In the genomic region with DNA sequence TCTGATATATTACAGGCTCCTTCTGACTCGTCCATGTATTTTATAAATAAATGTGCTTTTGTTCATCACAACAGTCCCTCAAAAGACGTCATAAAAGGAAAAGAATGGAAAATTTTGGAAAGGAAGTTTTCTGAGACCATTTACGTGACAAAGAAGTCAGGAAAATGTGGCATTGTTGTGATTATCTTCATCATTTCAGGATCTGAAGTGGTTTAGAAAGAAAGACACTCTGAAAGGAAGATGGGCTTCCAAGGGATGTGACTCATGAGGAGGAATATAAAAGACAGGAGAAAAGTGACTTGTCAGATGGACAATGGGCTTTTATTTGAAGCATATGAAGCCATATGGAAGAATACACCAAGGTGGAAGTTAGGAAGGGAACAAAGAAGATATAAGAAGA, we compare ENCODE assay signal across 18 cellular contexts.
DNase-seq lines count a peak whose midpoint lies in the region; ATAC-seq, FAIRE-seq and TF ChIP-seq lines count a peak whose summit lies in the region.
"Had no signal": no experiment of that assay in that cellular context is flagged by ENCODE, and none has a peak within 500 bp of the region (broad histone marks: within the 10 kb centered on the region; RNA-seq: fewer than 3 reads in every experiment).

No MANE protein-coding gene starts in this region.

- peak; percentile 81 for FAIRE-seq in keratinocyte (lab: Jason Lieb, UNC)
- FAIRE-seq: GM19239 had no signal

- no peaks in the 10 kb centered on the region for H3K36me3 ChIP-seq in OCI-LY1 (ENCODE audit: insufficient read depth, low read length)
- H3K36me3 ChIP-seq in keratinocyte (ENCODE audit: control insufficient read depth in 2 of 2, extremely low read depth in 1 of 2, insufficient read depth in 2 of 2, low read length in 2 of 2) = no peaks in the 10 kb centered on the region
- H3K36me3 ChIP-seq in testis (ENCODE audit: low read depth, missing control alignments) = no peaks in the 10 kb centered on the region
- H3K36me3 ChIP-seq: colonic mucosa, heart left ventricle, thoracic aorta had no signal

- H3K27ac ChIP-seq in OCI-LY1 (ENCODE audit: low read depth, low read length, poor library complexity, severe bottlenecking) (peak overlapping the region; percentile 95), keratinocyte (ENCODE audit: control insufficient read depth, insufficient read depth, low read length) (peak overlapping the region; percentile 74), testis (no peak overlapping the region)
- H3K27ac ChIP-seq: colonic mucosa, PC-9, thoracic aorta had no signal

- TF ChIP-seq CTCF in CD14-positive monocyte (IDR thresholded peaks at IDR 0.05) (no peak), OCI-LY1 (IDR thresholded peaks at IDR 0.05; ENCODE audit: low read length) (no peak), keratinocyte (optimal IDR thresholded peaks at IDR 0.05 in 1 of 3, IDR thresholded peaks at IDR 0.05 in 1 of 3, conservative IDR thresholded peaks at IDR 0.05 in 1 of 3; ENCODE audit: extremely low read depth in 1 of 3, insufficient read depth in 2 of 3, low read length in 3 of 3) (no peak), testis (IDR thresholded peaks at IDR 0.05) (no peak)

- TF ChIP-seq POLR2A in testis (IDR thresholded peaks at IDR 0.05) = no peak

- H3K4me2 ChIP-seq in OCI-LY1 (ENCODE audit: low read length) = no peak overlapping the region
- peak overlapping the region; percentile 36 for H3K4me2 ChIP-seq in keratinocyte (ENCODE audit: control insufficient read depth, extremely low read depth, insufficient read depth, low read depth, low read length)
- H3K4me2 ChIP-seq: PC-9 had no signal

- H3K27me3 ChIP-seq in OCI-LY1 (ENCODE audit: insufficient read depth, low read length) (no peaks in the 10 kb centered on the region), keratinocyte (ENCODE audit: control insufficient read depth, extremely low read depth, insufficient read depth, low read length) (no peaks in the 10 kb centered on the region), testis (no peaks in the 10 kb centered on the region)
- H3K27me3 ChIP-seq: colonic mucosa, heart left ventricle had no signal

- H4K20me1 ChIP-seq in OCI-LY1 (ENCODE audit: insufficient read depth, low read length) (no peaks in the 10 kb centered on the region), keratinocyte (ENCODE audit: control insufficient read depth, extremely low read depth, insufficient read depth, low read length) (no peaks in the 10 kb centered on the region)

- DNase-seq in CD14-positive monocyte (ENCODE audit: low spot score) (no peak), keratinocyte (ENCODE audit: low read depth, low spot score) (no peak), immature natural killer cell (no peak), testis (no peak), COR-L47 (lab: John Stamatoyannopoulos, UW) (no peak)
- no peak for DNase-seq in activated T-helper 1 cell treated with anti-CD3 and anti-CD28 coated beads, Interleukin-12 subunit alpha, Interleukin-12 subunit beta, Interleukin-2, Interleukin-4 antibody, amounts not matched to agents 30 ng/mL and 10 ng/mL and 1 ng/mL, durations not matched to agents 14 hours and 24 hours and 36 hours (ENCODE audit: low spot score)
- DNase-seq: anterior cingulate cortex; colonic mucosa; heart left ventricle; NCI-H2081 treated with DMSO at 0.1 percent for 48 hours; stimulated activated CD4-positive, alpha-beta T cell treated with anti-CD3 and anti-CD28 coated beads, Interleukin-4, amount 100 ng/mL, for 24 hours had no signal

- H3K36me3 Mint-ChIP-seq in CD14-positive monocyte (no peaks in the 10 kb centered on the region), immature natural killer cell (no peaks in the 10 kb centered on the region)
- peaks cover 14% of the 10 kb centered on the region for H3K36me3 Mint-ChIP-seq in activated T-helper 1 cell treated with anti-CD3 and anti-CD28 coated beads, Interleukin-12 subunit alpha, Interleukin-12 subunit beta, Interleukin-2, Interleukin-4 antibody, amounts not matched to agents 30 ng/mL and 10 ng/mL and 1 ng/mL, durations not matched to agents 14 hours and 24 hours and 36 hours (ENCODE audit: low read depth)
- H3K36me3 Mint-ChIP-seq: IgD-negative memory B cell had no signal

- H2AFZ ChIP-seq in OCI-LY1 (ENCODE audit: low read length) (no peak overlapping the region), keratinocyte (ENCODE audit: control insufficient read depth, low read length) (no peak overlapping the region)
- H2AFZ ChIP-seq: PC-9 had no signal

- H3F3A ChIP-seq in OCI-LY1 (ENCODE audit: insufficient read depth, low read length) = no peaks in the 10 kb centered on the region

- H3K4me3 Mint-ChIP-seq in CD14-positive monocyte (no peak overlapping the region), immature natural killer cell (no peak overlapping the region)
- no peak overlapping the region for H3K4me3 Mint-ChIP-seq in activated T-helper 1 cell treated with anti-CD3 and anti-CD28 coated beads, Interleukin-12 subunit alpha, Interleukin-12 subunit beta, Interleukin-2, Interleukin-4 antibody, amounts not matched to agents 30 ng/mL and 10 ng/mL and 1 ng/mL, durations not matched to agents 14 hours and 24 hours and 36 hours
- H3K4me3 Mint-ChIP-seq: B cell, IgD-negative memory B cell had no signal

- no peaks in the 10 kb centered on the region for H3K79me2 ChIP-seq in OCI-LY1 (ENCODE audit: insufficient read depth, low read length)
- no peaks in the 10 kb centered on the region for H3K79me2 ChIP-seq in keratinocyte (ENCODE audit: control insufficient read depth, insufficient read depth, low read length)

- 68 to 79% methylated on average over 3 of the region's 3 CpGs for WGBS in testis, 2 donors

- intact Hi-C loops in CD14-positive monocyte (cut with micrococcal nuclease) (no loop called here), testis (cut with DNase I; ENCODE audit: low total_unique reads) (no loop called here)
- intact Hi-C loops in activated T-helper 1 cell treated with anti-CD3 and anti-CD28 coated beads, Interleukin-12 subunit alpha, Interleukin-12 subunit beta, Interleukin-2, Interleukin-4 antibody, amounts not matched to agents 30 ng/mL and 10 ng/mL and 1 ng/mL, durations not matched to agents 14 hours and 24 hours and 36 hours (cut with micrococcal nuclease) = no loop called here

- H3K9me2 ChIP-seq in OCI-LY1 (ENCODE audit: low read depth, low read length) = no peaks in the 10 kb centered on the region

- H3K9me3 Mint-ChIP-seq in CD14-positive monocyte (peaks cover 0 to 4% (median 0%) of the 10 kb centered on the region in 7 donors), immature natural killer cell (no peaks in the 10 kb centered on the region)
- H3K9me3 Mint-ChIP-seq in activated T-helper 1 cell treated with anti-CD3 and anti-CD28 coated beads, Interleukin-12 subunit alpha, Interleukin-12 subunit beta, Interleukin-2, Interleukin-4 antibody, amounts not matched to agents 30 ng/mL and 10 ng/mL and 1 ng/mL, durations not matched to agents 14 hours and 24 hours and 36 hours = no peaks in the 10 kb centered on the region
- H3K9me3 Mint-ChIP-seq: IgD-negative memory B cell had no signal

- H3K27me3 Mint-ChIP-seq in CD14-positive monocyte (ENCODE audit: low read depth in 3 of 3) = no peaks in the 10 kb centered on the region
- H3K27me3 Mint-ChIP-seq in activated T-helper 1 cell treated with anti-CD3 and anti-CD28 coated beads, Interleukin-12 subunit alpha, Interleukin-12 subunit beta, Interleukin-2, Interleukin-4 antibody, amounts not matched to agents 30 ng/mL and 10 ng/mL and 1 ng/mL, durations not matched to agents 14 hours and 24 hours and 36 hours (ENCODE audit: insufficient read depth) = peaks cover 2% of the 10 kb centered on the region
- peaks cover 0 to 2% (median 0%) of the 10 kb centered on the region in 3 donors for H3K27me3 Mint-ChIP-seq in immature natural killer cell (ENCODE audit: low read depth in 3 of 3)
- H3K27me3 Mint-ChIP-seq: IgD-negative memory B cell had no signal

- H3K4me1 ChIP-seq in OCI-LY1 (ENCODE audit: insufficient read depth, low read length, severe bottlenecking) = peaks cover 72% of the 10 kb centered on the region
- peaks cover 72% of the 10 kb centered on the region for H3K4me1 ChIP-seq in keratinocyte (ENCODE audit: control insufficient read depth, extremely low read depth, insufficient read depth, low read length)
- no peaks in the 10 kb centered on the region for H3K4me1 ChIP-seq in testis
- H3K4me1 ChIP-seq: colonic mucosa had no signal

- no peaks in the 10 kb centered on the region for H3K9me1 ChIP-seq in keratinocyte (ENCODE audit: control insufficient read depth, extremely low read depth, insufficient read depth, low read length)

- H3K27ac Mint-ChIP-seq in CD14-positive monocyte (peak overlapping the region in 4 of 7 donors; percentile 50 to 72 (median 62)), immature natural killer cell (no peak overlapping the region)
- peak overlapping the region; percentile 23 for H3K27ac Mint-ChIP-seq in activated T-helper 1 cell treated with anti-CD3 and anti-CD28 coated beads, Interleukin-12 subunit alpha, Interleukin-12 subunit beta, Interleukin-2, Interleukin-4 antibody, amounts not matched to agents 30 ng/mL and 10 ng/mL and 1 ng/mL, durations not matched to agents 14 hours and 24 hours and 36 hours
- H3K27ac Mint-ChIP-seq: B cell, IgD-negative memory B cell had no signal

- H3K4me3 ChIP-seq in OCI-LY1 (ENCODE audit: low read depth, low read length, poor library complexity, severe bottlenecking) (no peak overlapping the region), keratinocyte (ENCODE audit: control insufficient read depth in 2 of 3, extremely low read depth in 1 of 3, insufficient read depth in 2 of 3, low read depth in 1 of 3, low read length in 3 of 3) (peak overlapping the region in 1 of 3 experiments; percentile 19), testis (no peak overlapping the region)
- H3K4me3 ChIP-seq: colonic mucosa, heart left ventricle, PC-9, thoracic aorta had no signal

- ATAC-seq in GM21526 (IDR thresholded peaks at IDR 0.05; ENCODE audit: low FRiP score, unreplicated experiment) = no peak
- ATAC-seq: heart left ventricle had no signal

- H3K9ac ChIP-seq in OCI-LY1 (ENCODE audit: low read length) (no peak overlapping the region), keratinocyte (ENCODE audit: control insufficient read depth, extremely low read depth, insufficient read depth, low read length) (peak overlapping the region; percentile 43)

- H3K9me3 ChIP-seq in OCI-LY1 (ENCODE audit: low read length) = no peaks in the 10 kb centered on the region
- H3K9me3 ChIP-seq in keratinocyte (ENCODE audit: control insufficient read depth, low read depth, low read length) = no peaks in the 10 kb centered on the region
- no peaks in the 10 kb centered on the region for H3K9me3 ChIP-seq in testis
- H3K9me3 ChIP-seq: colonic mucosa, heart left ventricle, thoracic aorta had no signal

- H3K4me1 Mint-ChIP-seq in CD14-positive monocyte (peaks cover 38% of the 10 kb centered on the region), immature natural killer cell (peaks cover 14 to 19% of the 10 kb centered on the region in 2 donors)
- peaks cover 81% of the 10 kb centered on the region for H3K4me1 Mint-ChIP-seq in activated T-helper 1 cell treated with anti-CD3 and anti-CD28 coated beads, Interleukin-12 subunit alpha, Interleukin-12 subunit beta, Interleukin-2, Interleukin-4 antibody, amounts not matched to agents 30 ng/mL and 10 ng/mL and 1 ng/mL, durations not matched to agents 14 hours and 24 hours and 36 hours (ENCODE audit: low read depth)

- dilution Hi-C loops in keratinocyte (cut with MboI; ENCODE audit: extremely low pct_ligation_motif_present, low sequenced_read_pairs) = no loop called here

Comparison
In these comparisons a context has a peak if more than half of its experiments do, and no peak if none do; other contexts are left out.
1. H3K27ac Mint-ChIP-seq: peak in CD14-positive monocyte (4 of 7) and activated T-helper 1 cell treated with anti-CD3 and anti-CD28 coated beads, Interleukin-12 subunit alpha, Interleukin-12 subunit beta, Interleukin-2, Interleukin-4 antibody, amounts not matched to agents 30 ng/mL and 10 ng/mL and 1 ng/mL, durations not matched to agents 14 hours and 24 hours and 36 hours (single experiment); none in immature natural killer cell (0 of 6).
2. H3K27ac ChIP-seq: peak in OCI-LY1 (single experiment) and keratinocyte (single experiment); none in testis (0 of 2).